ENCODE assay signal across 9 cellular contexts in genomic region chr17:38663125-38663751, GRCh38. TPM values are rescaled to one million over a fixed set of nuclear protein-coding genes. Genes with fewer than 3 reads are reported as not detected.
DNase-seq lines count a peak whose midpoint lies in the region; ATAC-seq and TF ChIP-seq lines count a peak whose summit lies in the region.
"Had no signal": no experiment of that assay in that cellular context is flagged by ENCODE, and none has a peak within 500 bp of the region (broad histone marks: within the 10 kb centered on the region; RNA-seq: fewer than 3 reads in every experiment).

No MANE protein-coding gene starts in this region.

- TF ChIP-seq CTCF in KMS-11 (conservative IDR thresholded peaks at IDR 0.05; ENCODE audit: low read depth, low read length): peak; percentile 95
- peak; percentile 76 for TF ChIP-seq CTCF in glutamatergic neuron (IDR thresholded peaks at IDR 0.05; ENCODE audit: partially characterized antibody, unreplicated experiment)

- no peaks in the 10 kb centered on the region for H3K36me3 Mint-ChIP-seq in activated T-helper 17 cell treated with anti-CD3 and anti-CD28 coated beads, Interleukin-2, amount 50 U/mL, for 72 hours (ENCODE audit: low read depth)
- no peaks in the 10 kb centered on the region for H3K36me3 Mint-ChIP-seq in glutamatergic neuron (ENCODE audit: unreplicated experiment)

- H3K9me3 ChIP-seq in NT2/D1 (ENCODE audit: insufficient read depth, low read length): no peaks in the 10 kb centered on the region
- H3K9me3 ChIP-seq: SJSA1 had no signal

- H2AFZ ChIP-seq in KMS-11 (ENCODE audit: low read depth): peak overlapping the region; percentile 60; the same call in 1 of the 2 replicates

- no peaks in the 10 kb centered on the region for H4K20me1 ChIP-seq in KMS-11 (ENCODE audit: insufficient read depth)

- peak; percentile 78 for ATAC-seq in activated T-helper 17 cell treated with anti-CD3 and anti-CD28 coated beads, Interleukin-2, amount 50 U/mL, for 72 hours (replicated peaks)
- no peak for ATAC-seq in GM18519 (IDR thresholded peaks at IDR 0.05; ENCODE audit: low FRiP score, unreplicated experiment)
- ATAC-seq in GM21390 (IDR thresholded peaks at IDR 0.05; ENCODE audit: unreplicated experiment): no peak

- H3K36me3 ChIP-seq in KMS-11 (ENCODE audit: insufficient read depth) (no peaks in the 10 kb centered on the region), NT2/D1 (ENCODE audit: insufficient read depth, insufficient read length, low read length) (no peaks in the 10 kb centered on the region)
- H3K36me3 ChIP-seq: SJSA1 had no signal

- peaks cover 26% of the 10 kb centered on the region for H3K27me3 Mint-ChIP-seq in activated T-helper 17 cell treated with anti-CD3 and anti-CD28 coated beads, Interleukin-2, amount 50 U/mL, for 72 hours
- H3K27me3 Mint-ChIP-seq in glutamatergic neuron (ENCODE audit: unreplicated experiment): peaks cover 5% of the 10 kb centered on the region

- no peak overlapping the region for H3K4me3 ChIP-seq in KMS-11 (IDR thresholded peaks at IDR 0.05; ENCODE audit: insufficient read depth, low read depth, low read length)
- no peak overlapping the region for H3K4me3 ChIP-seq in NT2/D1 (ENCODE audit: insufficient read length, low read depth)
- H3K4me3 ChIP-seq: SJSA1 had no signal

- no peaks in the 10 kb centered on the region for H3K9me3 Mint-ChIP-seq in activated T-helper 17 cell treated with anti-CD3 and anti-CD28 coated beads, Interleukin-2, amount 50 U/mL, for 72 hours
- peaks cover 5% of the 10 kb centered on the region for H3K9me3 Mint-ChIP-seq in glutamatergic neuron (ENCODE audit: unreplicated experiment)

- H3K27ac Mint-ChIP-seq in activated T-helper 17 cell treated with anti-CD3 and anti-CD28 coated beads, Interleukin-2, amount 50 U/mL, for 72 hours: no peak overlapping the region
- H3K27ac Mint-ChIP-seq in glutamatergic neuron (ENCODE audit: unreplicated experiment): no peak overlapping the region

- H3K27me3 ChIP-seq in KMS-11 (ENCODE audit: insufficient read depth, low read depth): no peaks in the 10 kb centered on the region
- no peaks in the 10 kb centered on the region for H3K27me3 ChIP-seq in NT2/D1 (ENCODE audit: insufficient read depth, insufficient read length)

- peak; percentile 91 for DNase-seq in DMS53 (lab: John Stamatoyannopoulos, UW)
- DNase-seq in NT2/D1 (ENCODE audit: low read depth, low spot score): peak; percentile 82
- DNase-seq in glutamatergic neuron: peak; percentile 88
- DNase-seq in posterior vena cava (ENCODE audit: low spot score): peak; percentile 83

- no peak overlapping the region for H3K4me3 Mint-ChIP-seq in activated T-helper 17 cell treated with anti-CD3 and anti-CD28 coated beads, Interleukin-2, amount 50 U/mL, for 72 hours
- no peak overlapping the region for H3K4me3 Mint-ChIP-seq in glutamatergic neuron (ENCODE audit: unreplicated experiment)

- H3K27ac ChIP-seq in KMS-11: no peak overlapping the region
- H3K27ac ChIP-seq: SJSA1 had no signal

- no peaks in the 10 kb centered on the region for H3K79me2 ChIP-seq in KMS-11 (ENCODE audit: insufficient read depth, low read depth)

- peaks cover 9% of the 10 kb centered on the region for H3K4me1 ChIP-seq in KMS-11 (ENCODE audit: low read depth, poor library complexity, severe bottlenecking)
- peaks cover 16% of the 10 kb centered on the region for H3K4me1 ChIP-seq in NT2/D1 (ENCODE audit: insufficient read depth, insufficient read length)
- H3K4me1 ChIP-seq: SJSA1 had no signal

- H3K9ac ChIP-seq in KMS-11 (no peak overlapping the region), NT2/D1 (ENCODE audit: insufficient read length, low read depth) (peak overlapping the region; percentile 61)

- intact Hi-C loops in posterior vena cava (cut with DNase I): loop anchor here (10.0 kb wide), 2 partner anchors 108 to 158 kb away; no protein-coding TSS in a partner anchor

- no peak overlapping the region for H3K4me2 ChIP-seq in KMS-11

- H3K4me1 Mint-ChIP-seq in activated T-helper 17 cell treated with anti-CD3 and anti-CD28 coated beads, Interleukin-2, amount 50 U/mL, for 72 hours: no peaks in the 10 kb centered on the region
- no peaks in the 10 kb centered on the region for H3K4me1 Mint-ChIP-seq in glutamatergic neuron (ENCODE audit: low read depth, unreplicated experiment)

RNA-seq across cellular contexts. Expression of gene EPOP, which starts 11.5 kb away (rescaled TPM):
- 10 to 100 TPM; 29.6 to 39.1 TPM for total RNA-seq in activated T-helper 17 cell treated with anti-CD3 and anti-CD28 coated beads, Interleukin-2, amount 50 U/mL, for 72 hours
- total RNA-seq in glutamatergic neuron (ENCODE audit: unreplicated experiment) (2.0 TPM), posterior vena cava (1 to 10 TPM; 1.6 to 2.6 TPM)

RNA-seq across cellular contexts. Expression of gene MLLT6, which starts 41.8 kb away (rescaled TPM):
- total RNA-seq in activated T-helper 17 cell treated with anti-CD3 and anti-CD28 coated beads, Interleukin-2, amount 50 U/mL, for 72 hours: 100 to 1,000 TPM; 232 to 395 TPM
- total RNA-seq in glutamatergic neuron (ENCODE audit: unreplicated experiment) (59.8 TPM), posterior vena cava (10 to 100 TPM; 79.7 to 82.4 TPM)

RNA-seq across cellular contexts. Expression of gene SRCIN1, which starts 57.5 kb away (rescaled TPM):
- under 1 TPM in 1 of 2 donors, not detected in 1; 0.71 TPM for total RNA-seq in activated T-helper 17 cell treated with anti-CD3 and anti-CD28 coated beads, Interleukin-2, amount 50 U/mL, for 72 hours
- total RNA-seq in glutamatergic neuron (ENCODE audit: unreplicated experiment) (20.8 TPM), posterior vena cava (1 to 10 TPM in 1 of 2 donors, under 1 TPM in 1; 0.93 to 1.2 TPM)
- total RNA-seq: SJSA1 had no signal

Comparison
In these comparisons a context has a peak if more than half of its experiments do, and no peak if none do; other contexts are left out.
1. RNA of gene EPOP, which starts 11.5 kb away (total RNA-seq): 29.6 to 39.1 TPM in activated T-helper 17 cell treated with anti-CD3 and anti-CD28 coated beads, Interleukin-2, amount 50 U/mL, for 72 hours; 1.6 to 2.6 TPM in posterior vena cava and 2.0 TPM in glutamatergic neuron (single experiment); every median in the first group is over 4 times any median in the second.
2. Peak in every context shown above with its lines, with median percentiles within 50 percentile points of each other: DNase-seq.